In the genomic region with DNA sequence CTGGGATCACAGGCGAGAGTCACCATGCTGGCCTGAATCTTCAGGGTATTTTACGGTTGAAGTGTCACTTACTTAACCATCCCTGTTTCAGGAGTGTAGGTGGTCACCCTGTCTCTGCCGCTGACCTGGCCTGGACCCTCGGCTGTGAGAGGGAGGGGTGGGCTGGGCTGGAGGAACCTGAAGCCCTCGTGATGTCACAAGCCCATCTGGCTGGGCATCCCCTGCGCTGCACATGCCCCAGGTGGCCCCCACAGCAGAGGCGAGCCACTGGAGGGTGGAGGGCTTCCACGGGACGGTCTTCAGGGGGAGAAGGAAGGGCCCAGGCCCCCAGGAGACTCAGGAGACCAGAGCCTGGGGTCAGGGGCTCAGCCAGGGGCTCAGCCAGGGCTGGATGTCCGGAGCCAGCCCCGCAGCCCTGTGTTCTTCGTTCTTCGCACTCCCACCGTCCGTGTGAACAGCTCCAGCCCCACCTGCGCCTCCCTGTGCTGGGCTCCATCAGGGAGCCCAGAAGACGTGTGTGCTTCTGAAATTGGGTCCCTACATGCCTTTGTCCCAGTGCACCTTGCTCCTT, we compare ENCODE assay signal across 2 cellular contexts.
A peak's percentile ranks its signal among the peaks of the same experiment; 100 is the strongest.
TF ChIP-seq lines count a peak whose summit lies in the region.

No MANE protein-coding gene starts in this region.

TF ChIP-seq in K562, 482 proteins besides CTCF, POLR2A, EP300 and RAD21:
- TF ChIP-seq POLR2G (IDR thresholded peaks at IDR 0.05; ENCODE audit: low read depth, low read length), result peak; percentile 21; the same call in 1 of the 2 replicates
- TF ChIP-seq MAFG (tag; conservative IDR thresholded peaks at IDR 0.05), result no peak

TF ChIP-seq in SK-N-SH treated with all-trans-retinoic acid at 6 μM for 48 hours, 23 proteins besides CTCF, POLR2A, EP300 and RAD21:
- TF ChIP-seq, protein P1, sequence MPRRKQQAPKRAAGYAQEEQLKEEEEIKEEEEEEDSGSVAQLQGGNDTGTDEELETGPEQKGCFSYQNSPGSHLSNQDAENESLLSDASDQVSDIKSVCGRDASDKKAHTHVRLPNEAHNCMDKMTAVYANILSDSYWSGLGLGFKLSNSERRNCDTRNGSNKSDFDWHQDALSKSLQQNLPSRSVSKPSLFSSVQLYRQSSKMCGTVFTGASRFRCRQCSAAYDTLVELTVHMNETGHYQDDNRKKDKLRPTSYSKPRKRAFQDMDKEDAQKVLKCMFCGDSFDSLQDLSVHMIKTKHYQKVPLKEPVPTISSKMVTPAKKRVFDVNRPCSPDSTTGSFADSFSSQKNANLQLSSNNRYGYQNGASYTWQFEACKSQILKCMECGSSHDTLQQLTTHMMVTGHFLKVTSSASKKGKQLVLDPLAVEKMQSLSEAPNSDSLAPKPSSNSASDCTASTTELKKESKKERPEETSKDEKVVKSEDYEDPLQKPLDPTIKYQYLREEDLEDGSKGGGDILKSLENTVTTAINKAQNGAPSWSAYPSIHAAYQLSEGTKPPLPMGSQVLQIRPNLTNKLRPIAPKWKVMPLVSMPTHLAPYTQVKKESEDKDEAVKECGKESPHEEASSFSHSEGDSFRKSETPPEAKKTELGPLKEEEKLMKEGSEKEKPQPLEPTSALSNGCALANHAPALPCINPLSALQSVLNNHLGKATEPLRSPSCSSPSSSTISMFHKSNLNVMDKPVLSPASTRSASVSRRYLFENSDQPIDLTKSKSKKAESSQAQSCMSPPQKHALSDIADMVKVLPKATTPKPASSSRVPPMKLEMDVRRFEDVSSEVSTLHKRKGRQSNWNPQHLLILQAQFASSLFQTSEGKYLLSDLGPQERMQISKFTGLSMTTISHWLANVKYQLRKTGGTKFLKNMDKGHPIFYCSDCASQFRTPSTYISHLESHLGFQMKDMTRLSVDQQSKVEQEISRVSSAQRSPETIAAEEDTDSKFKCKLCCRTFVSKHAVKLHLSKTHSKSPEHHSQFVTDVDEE (CRISPR knock-in tag; IDR thresholded peaks at IDR 0.05), result no peak
- no peak for TF ChIP-seq SNAI2 (CRISPR knock-in tag; IDR thresholded peaks at IDR 0.05)
- no peak for TF ChIP-seq BACH2 (CRISPR knock-in tag; IDR thresholded peaks at IDR 0.05; ENCODE audit: borderline replicate concordance)
- no peak for TF ChIP-seq PPARA (CRISPR knock-in tag; IDR thresholded peaks at IDR 0.05; ENCODE audit: borderline replicate concordance)
- TF ChIP-seq RARB (CRISPR knock-in tag; IDR thresholded peaks at IDR 0.05), result no peak
- TF ChIP-seq ZC3H10 (CRISPR knock-in tag; IDR thresholded peaks at IDR 0.05), result no peak
- TF ChIP-seq, protein P2, sequence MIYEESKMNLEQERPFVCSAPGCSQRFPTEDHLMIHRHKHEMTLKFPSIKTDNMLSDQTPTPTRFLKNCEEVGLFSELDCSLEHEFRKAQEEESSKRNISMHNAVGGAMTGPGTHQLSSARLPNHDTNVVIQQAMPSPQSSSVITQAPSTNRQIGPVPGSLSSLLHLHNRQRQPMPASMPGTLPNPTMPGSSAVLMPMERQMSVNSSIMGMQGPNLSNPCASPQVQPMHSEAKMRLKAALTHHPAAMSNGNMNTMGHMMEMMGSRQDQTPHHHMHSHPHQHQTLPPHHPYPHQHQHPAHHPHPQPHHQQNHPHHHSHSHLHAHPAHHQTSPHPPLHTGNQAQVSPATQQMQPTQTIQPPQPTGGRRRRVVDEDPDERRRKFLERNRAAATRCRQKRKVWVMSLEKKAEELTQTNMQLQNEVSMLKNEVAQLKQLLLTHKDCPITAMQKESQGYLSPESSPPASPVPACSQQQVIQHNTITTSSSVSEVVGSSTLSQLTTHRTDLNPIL (CRISPR knock-in tag; IDR thresholded peaks at IDR 0.05; ENCODE audit: low read depth), result no peak
- TF ChIP-seq, protein P3, sequence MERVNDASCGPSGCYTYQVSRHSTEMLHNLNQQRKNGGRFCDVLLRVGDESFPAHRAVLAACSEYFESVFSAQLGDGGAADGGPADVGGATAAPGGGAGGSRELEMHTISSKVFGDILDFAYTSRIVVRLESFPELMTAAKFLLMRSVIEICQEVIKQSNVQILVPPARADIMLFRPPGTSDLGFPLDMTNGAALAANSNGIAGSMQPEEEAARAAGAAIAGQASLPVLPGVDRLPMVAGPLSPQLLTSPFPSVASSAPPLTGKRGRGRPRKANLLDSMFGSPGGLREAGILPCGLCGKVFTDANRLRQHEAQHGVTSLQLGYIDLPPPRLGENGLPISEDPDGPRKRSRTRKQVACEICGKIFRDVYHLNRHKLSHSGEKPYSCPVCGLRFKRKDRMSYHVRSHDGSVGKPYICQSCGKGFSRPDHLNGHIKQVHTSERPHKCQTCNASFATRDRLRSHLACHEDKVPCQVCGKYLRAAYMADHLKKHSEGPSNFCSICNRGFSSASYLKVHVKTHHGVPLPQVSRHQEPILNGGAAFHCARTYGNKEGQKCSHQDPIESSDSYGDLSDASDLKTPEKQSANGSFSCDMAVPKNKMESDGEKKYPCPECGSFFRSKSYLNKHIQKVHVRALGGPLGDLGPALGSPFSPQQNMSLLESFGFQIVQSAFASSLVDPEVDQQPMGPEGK (CRISPR knock-in tag; IDR thresholded peaks at IDR 0.05; ENCODE audit: borderline replicate concordance), result no peak
